ENCODE assay signal across 9 cellular contexts in genomic region chr5:76325876-76326491, GRCh38.
DNase-seq lines count a peak whose midpoint lies in the region; ATAC-seq and TF ChIP-seq lines count a peak whose summit lies in the region.
"Had no signal": no experiment of that assay in that cellular context is flagged by ENCODE, and none has a peak within 500 bp of the region (broad histone marks: within the 10 kb centered on the region; RNA-seq: fewer than 3 reads in every experiment).

No MANE protein-coding gene starts in this region.

- H3K27ac Mint-ChIP-seq in activated T-cell treated with anti-CD3 and anti-CD28 coated beads, Interleukin-2, amount 50 U/mL, for 24 hours = peak overlapping the region; percentile 77
- H3K27ac Mint-ChIP-seq in activated T-helper 1 cell treated with anti-CD3 and anti-CD28 coated beads, Interleukin-12 subunit alpha, Interleukin-12 subunit beta, Interleukin-2, Interleukin-4 antibody, amounts not matched to agents 30 ng/mL and 10 ng/mL and 1 ng/mL, durations not matched to agents 14 hours and 24 hours and 36 hours = peak overlapping the region; percentile 84

- peaks cover 5% of the 10 kb centered on the region for H3K9me3 Mint-ChIP-seq in activated T-cell treated with anti-CD3 and anti-CD28 coated beads, Interleukin-2, amount 50 U/mL, for 24 hours
- peaks cover 5% of the 10 kb centered on the region for H3K9me3 Mint-ChIP-seq in activated T-helper 1 cell treated with anti-CD3 and anti-CD28 coated beads, Interleukin-12 subunit alpha, Interleukin-12 subunit beta, Interleukin-2, Interleukin-4 antibody, amounts not matched to agents 30 ng/mL and 10 ng/mL and 1 ng/mL, durations not matched to agents 14 hours and 24 hours and 36 hours

- TF ChIP-seq POLR2A in suprapubic skin (IDR thresholded peaks at IDR 0.05) = no peak

- no peak for TF ChIP-seq CTCF in suprapubic skin (IDR thresholded peaks at IDR 0.05)
- no peak for TF ChIP-seq CTCF in foreskin keratinocyte (conservative IDR thresholded peaks at IDR 0.05)

- no peaks in the 10 kb centered on the region for H3K9me3 ChIP-seq in suprapubic skin
- H3K9me3 ChIP-seq: breast epithelium had no signal

- H3K4me1 Mint-ChIP-seq in activated T-cell treated with anti-CD3 and anti-CD28 coated beads, Interleukin-2, amount 50 U/mL, for 24 hours (ENCODE audit: low read depth) = peaks cover 50% of the 10 kb centered on the region
- peaks cover 63% of the 10 kb centered on the region for H3K4me1 Mint-ChIP-seq in activated T-helper 1 cell treated with anti-CD3 and anti-CD28 coated beads, Interleukin-12 subunit alpha, Interleukin-12 subunit beta, Interleukin-2, Interleukin-4 antibody, amounts not matched to agents 30 ng/mL and 10 ng/mL and 1 ng/mL, durations not matched to agents 14 hours and 24 hours and 36 hours (ENCODE audit: low read depth)

- peak overlapping the region; percentile 35 for H3K4me3 Mint-ChIP-seq in activated T-cell treated with anti-CD3 and anti-CD28 coated beads, Interleukin-2, amount 50 U/mL, for 24 hours
- peak overlapping the region; percentile 44 for H3K4me3 Mint-ChIP-seq in activated T-helper 1 cell treated with anti-CD3 and anti-CD28 coated beads, Interleukin-12 subunit alpha, Interleukin-12 subunit beta, Interleukin-2, Interleukin-4 antibody, amounts not matched to agents 30 ng/mL and 10 ng/mL and 1 ng/mL, durations not matched to agents 14 hours and 24 hours and 36 hours

- no peak overlapping the region for H3K4me3 ChIP-seq in suprapubic skin
- H3K4me3 ChIP-seq: breast epithelium had no signal

- whole genome bisulfite sequencing in suprapubic skin = 23% methylated on average over 3 of the region's 3 CpGs

- no peaks in the 10 kb centered on the region for H3K27me3 ChIP-seq in suprapubic skin
- peaks cover 27% of the 10 kb centered on the region for H3K27me3 ChIP-seq in foreskin keratinocyte
- H3K27me3 ChIP-seq: breast epithelium had no signal

- no peaks in the 10 kb centered on the region for H3K27me3 Mint-ChIP-seq in activated T-cell treated with anti-CD3 and anti-CD28 coated beads, Interleukin-2, amount 50 U/mL, for 24 hours
- H3K27me3 Mint-ChIP-seq in activated T-helper 1 cell treated with anti-CD3 and anti-CD28 coated beads, Interleukin-12 subunit alpha, Interleukin-12 subunit beta, Interleukin-2, Interleukin-4 antibody, amounts not matched to agents 30 ng/mL and 10 ng/mL and 1 ng/mL, durations not matched to agents 14 hours and 24 hours and 36 hours (ENCODE audit: insufficient read depth) = no peaks in the 10 kb centered on the region

- intact Hi-C loops in activated T-helper 1 cell treated with anti-CD3 and anti-CD28 coated beads, Interleukin-12 subunit alpha, Interleukin-12 subunit beta, Interleukin-2, Interleukin-4 antibody, amounts not matched to agents 30 ng/mL and 10 ng/mL and 1 ng/mL, durations not matched to agents 14 hours and 24 hours and 36 hours (cut with micrococcal nuclease) = loop anchor here (1.0 to 2.0 kb wide), 4 partner anchors 43 to 221 kb away; no protein-coding TSS in a partner anchor

- no peak for TF ChIP-seq EP300 in suprapubic skin (IDR thresholded peaks at IDR 0.05)

- DNase-seq in activated T-cell treated with anti-CD3 and anti-CD28 coated beads, Interleukin-2, amount 50 U/mL, for 24 hours = no peak
- DNase-seq in activated T-cell treated with anti-CD3 and anti-CD28 coated beads, Interleukin-2, amount 50 U/mL, for 48 hours = no peak
- DNase-seq in activated T-helper 1 cell treated with anti-CD3 and anti-CD28 coated beads, Interleukin-12 subunit alpha, Interleukin-12 subunit beta, Interleukin-2, Interleukin-4 antibody, amounts not matched to agents 30 ng/mL and 10 ng/mL and 1 ng/mL, durations not matched to agents 14 hours and 24 hours and 36 hours (ENCODE audit: low spot score) = peak; percentile 50
- DNase-seq in left lobe of liver (ENCODE audit: low spot score) (no peak), suprapubic skin (ENCODE audit: low spot score in 2 of 2) (no peak), foreskin keratinocyte (no peak), T-helper 9 cell (no peak), dedifferentiated amniotic fluid mesenchymal stem cell (ENCODE audit: extremely low spot score) (no peak)

- ATAC-seq in left lobe of liver = peak; percentile 46
- ATAC-seq in foreskin keratinocyte = no peak

- H3K36me3 ChIP-seq in suprapubic skin = no peaks in the 10 kb centered on the region
- H3K36me3 ChIP-seq: breast epithelium had no signal

- H3K27ac ChIP-seq in suprapubic skin = peak overlapping the region; percentile 62
- H3K27ac ChIP-seq in foreskin keratinocyte = no peak overlapping the region

- no peaks in the 10 kb centered on the region for H3K36me3 Mint-ChIP-seq in activated T-cell treated with anti-CD3 and anti-CD28 coated beads, Interleukin-2, amount 50 U/mL, for 24 hours (ENCODE audit: low read depth)
- H3K36me3 Mint-ChIP-seq in activated T-helper 1 cell treated with anti-CD3 and anti-CD28 coated beads, Interleukin-12 subunit alpha, Interleukin-12 subunit beta, Interleukin-2, Interleukin-4 antibody, amounts not matched to agents 30 ng/mL and 10 ng/mL and 1 ng/mL, durations not matched to agents 14 hours and 24 hours and 36 hours (ENCODE audit: low read depth) = peaks cover 14% of the 10 kb centered on the region

- H3K4me1 ChIP-seq in suprapubic skin = peaks cover 18% of the 10 kb centered on the region
- no peaks in the 10 kb centered on the region for H3K4me1 ChIP-seq in foreskin keratinocyte
- H3K4me1 ChIP-seq: breast epithelium had no signal
